In the genomic region with DNA sequence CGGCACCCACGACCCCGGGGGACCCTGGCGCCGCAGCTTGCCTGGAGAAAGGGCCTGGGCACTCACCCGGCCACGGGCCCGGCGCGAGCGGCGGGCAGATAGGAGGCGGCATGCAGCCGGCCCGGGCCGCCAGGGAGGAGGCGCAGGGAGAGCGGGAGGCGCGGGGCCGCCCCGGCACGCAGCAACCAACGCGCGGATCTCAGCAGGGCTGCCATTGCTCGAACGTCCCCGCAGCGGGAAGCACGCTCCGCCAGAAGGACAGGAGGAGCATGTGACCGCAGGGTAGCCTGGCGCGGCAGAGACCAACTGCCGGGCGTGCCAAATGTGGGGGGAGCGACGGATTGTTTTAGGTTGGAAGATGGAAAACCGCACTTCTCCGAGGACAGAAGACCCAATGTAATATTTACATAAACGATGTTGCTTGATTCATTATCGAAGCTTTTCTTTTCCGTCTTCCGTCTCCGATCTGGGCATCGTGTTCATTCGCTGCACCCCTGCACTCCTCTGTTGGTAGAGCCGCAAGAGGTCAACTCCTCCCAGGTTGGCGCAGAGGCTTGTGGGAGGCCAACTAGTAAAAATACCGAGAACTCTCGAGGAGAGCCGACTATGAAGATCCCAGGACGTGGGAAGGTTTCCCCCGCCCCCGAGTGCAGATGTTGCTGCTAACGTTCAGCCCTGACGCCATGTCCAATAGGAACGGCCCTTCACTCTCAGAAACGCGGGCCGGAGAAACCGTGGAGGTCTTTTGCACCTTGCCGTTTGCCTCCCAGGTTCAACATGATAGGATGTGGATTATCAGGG, we compare ENCODE assay signal across 1 cellular context.
TF ChIP-seq lines count a peak whose summit lies in the region.

A gene (minus strand): TSS at position 257 of the 801 bp plus-strand sequence. CDS start 42 bp downstream, at position 215.

TF ChIP-seq in WTC11, 78 proteins besides CTCF, POLR2A, EP300 and RAD21 (continued from another document and continues in another):
- TF ChIP-seq, protein P1, sequence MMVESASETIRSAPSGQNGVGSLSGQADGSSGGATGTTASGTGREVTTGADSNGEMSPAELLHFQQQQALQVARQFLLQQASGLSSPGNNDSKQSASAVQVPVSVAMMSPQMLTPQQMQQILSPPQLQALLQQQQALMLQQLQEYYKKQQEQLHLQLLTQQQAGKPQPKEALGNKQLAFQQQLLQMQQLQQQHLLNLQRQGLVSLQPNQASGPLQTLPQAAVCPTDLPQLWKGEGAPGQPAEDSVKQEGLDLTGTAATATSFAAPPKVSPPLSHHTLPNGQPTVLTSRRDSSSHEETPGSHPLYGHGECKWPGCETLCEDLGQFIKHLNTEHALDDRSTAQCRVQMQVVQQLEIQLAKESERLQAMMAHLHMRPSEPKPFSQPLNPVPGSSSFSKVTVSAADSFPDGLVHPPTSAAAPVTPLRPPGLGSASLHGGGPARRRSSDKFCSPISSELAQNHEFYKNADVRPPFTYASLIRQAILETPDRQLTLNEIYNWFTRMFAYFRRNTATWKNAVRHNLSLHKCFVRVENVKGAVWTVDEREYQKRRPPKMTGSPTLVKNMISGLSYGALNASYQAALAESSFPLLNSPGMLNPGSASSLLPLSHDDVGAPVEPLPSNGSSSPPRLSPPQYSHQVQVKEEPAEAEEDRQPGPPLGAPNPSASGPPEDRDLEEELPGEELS (CRISPR knock-in tag; IDR thresholded peaks at IDR 0.05), result peak; percentile 74
- TF ChIP-seq, protein P2, sequence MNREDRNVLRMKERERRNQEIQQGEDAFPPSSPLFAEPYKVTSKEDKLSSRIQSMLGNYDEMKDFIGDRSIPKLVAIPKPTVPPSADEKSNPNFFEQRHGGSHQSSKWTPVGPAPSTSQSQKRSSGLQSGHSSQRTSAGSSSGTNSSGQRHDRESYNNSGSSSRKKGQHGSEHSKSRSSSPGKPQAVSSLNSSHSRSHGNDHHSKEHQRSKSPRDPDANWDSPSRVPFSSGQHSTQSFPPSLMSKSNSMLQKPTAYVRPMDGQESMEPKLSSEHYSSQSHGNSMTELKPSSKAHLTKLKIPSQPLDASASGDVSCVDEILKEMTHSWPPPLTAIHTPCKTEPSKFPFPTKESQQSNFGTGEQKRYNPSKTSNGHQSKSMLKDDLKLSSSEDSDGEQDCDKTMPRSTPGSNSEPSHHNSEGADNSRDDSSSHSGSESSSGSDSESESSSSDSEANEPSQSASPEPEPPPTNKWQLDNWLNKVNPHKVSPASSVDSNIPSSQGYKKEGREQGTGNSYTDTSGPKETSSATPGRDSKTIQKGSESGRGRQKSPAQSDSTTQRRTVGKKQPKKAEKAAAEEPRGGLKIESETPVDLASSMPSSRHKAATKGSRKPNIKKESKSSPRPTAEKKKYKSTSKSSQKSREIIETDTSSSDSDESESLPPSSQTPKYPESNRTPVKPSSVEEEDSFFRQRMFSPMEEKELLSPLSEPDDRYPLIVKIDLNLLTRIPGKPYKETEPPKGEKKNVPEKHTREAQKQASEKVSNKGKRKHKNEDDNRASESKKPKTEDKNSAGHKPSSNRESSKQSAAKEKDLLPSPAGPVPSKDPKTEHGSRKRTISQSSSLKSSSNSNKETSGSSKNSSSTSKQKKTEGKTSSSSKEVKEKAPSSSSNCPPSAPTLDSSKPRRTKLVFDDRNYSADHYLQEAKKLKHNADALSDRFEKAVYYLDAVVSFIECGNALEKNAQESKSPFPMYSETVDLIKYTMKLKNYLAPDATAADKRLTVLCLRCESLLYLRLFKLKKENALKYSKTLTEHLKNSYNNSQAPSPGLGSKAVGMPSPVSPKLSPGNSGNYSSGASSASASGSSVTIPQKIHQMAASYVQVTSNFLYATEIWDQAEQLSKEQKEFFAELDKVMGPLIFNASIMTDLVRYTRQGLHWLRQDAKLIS (CRISPR knock-in tag; IDR thresholded peaks at IDR 0.05; ENCODE audit: borderline replicate concordance), result no peak
- TF ChIP-seq OVOL2 (CRISPR knock-in tag; IDR thresholded peaks at IDR 0.05; ENCODE audit: borderline replicate concordance) (no peak), TEAD4 (CRISPR knock-in tag; IDR thresholded peaks at IDR 0.05) (no peak), ZNF671 (CRISPR knock-in tag; IDR thresholded peaks at IDR 0.05) (no peak), ZNF423 (CRISPR knock-in tag; IDR thresholded peaks at IDR 0.05) (no peak), NFYB (CRISPR knock-in tag; conservative IDR thresholded peaks at IDR 0.05; ENCODE audit: low read depth) (no peak), SMAD4 (CRISPR knock-in tag; IDR thresholded peaks at IDR 0.05) (no peak), GABPB1 (CRISPR knock-in tag; IDR thresholded peaks at IDR 0.05) (peak; percentile 8; the same call in 1 of the 2 replicates), TP53 (CRISPR knock-in tag; IDR thresholded peaks at IDR 0.05) (no peak), ZNF263 (CRISPR knock-in tag; IDR thresholded peaks at IDR 0.05; ENCODE audit: low read depth) (no peak), ZNF121 (CRISPR knock-in tag; IDR thresholded peaks at IDR 0.05) (no peak; the same call in 1 of the 2 replicates), NFE2L1 (CRISPR knock-in tag; IDR thresholded peaks at IDR 0.05) (no peak), ZNF219 (CRISPR knock-in tag; IDR thresholded peaks at IDR 0.05; ENCODE audit: borderline replicate concordance) (no peak), TCF7 (CRISPR knock-in tag; IDR thresholded peaks at IDR 0.05; ENCODE audit: low read depth) (no peak), RORB (CRISPR knock-in tag; IDR thresholded peaks at IDR 0.05) (no peak), ELF4 (CRISPR knock-in tag; IDR thresholded peaks at IDR 0.05; ENCODE audit: low read depth) (no peak), ZNF416 (CRISPR knock-in tag; IDR thresholded peaks at IDR 0.05) (0 out of 2 replicates have a peak, but pooled peaks have one; percentile 69), KAT7 (CRISPR knock-in tag; IDR thresholded peaks at IDR 0.05; ENCODE audit: borderline replicate concordance) (0 out of 2 replicates have a peak, but pooled peaks have one; percentile 31), ZNF317 (CRISPR knock-in tag; IDR thresholded peaks at IDR 0.05; ENCODE audit: borderline replicate concordance, low read depth) (no peak), ETV6 (CRISPR knock-in tag; IDR thresholded peaks at IDR 0.05) (peak; percentile 86), GTF2I (CRISPR knock-in tag; conservative IDR thresholded peaks at IDR 0.05) (no peak), FOXK1 (CRISPR knock-in tag; IDR thresholded peaks at IDR 0.05) (peak; percentile 34; the same call in 1 of the 2 replicates), TEAD1 (CRISPR knock-in tag; IDR thresholded peaks at IDR 0.05) (no peak; the same call in 1 of the 2 replicates), JUN (CRISPR knock-in tag; IDR thresholded peaks at IDR 0.05) (no peak), RELA (CRISPR knock-in tag; IDR thresholded peaks at IDR 0.05; ENCODE audit: borderline replicate concordance) (no peak)
- TF ChIP-seq, protein P3, sequence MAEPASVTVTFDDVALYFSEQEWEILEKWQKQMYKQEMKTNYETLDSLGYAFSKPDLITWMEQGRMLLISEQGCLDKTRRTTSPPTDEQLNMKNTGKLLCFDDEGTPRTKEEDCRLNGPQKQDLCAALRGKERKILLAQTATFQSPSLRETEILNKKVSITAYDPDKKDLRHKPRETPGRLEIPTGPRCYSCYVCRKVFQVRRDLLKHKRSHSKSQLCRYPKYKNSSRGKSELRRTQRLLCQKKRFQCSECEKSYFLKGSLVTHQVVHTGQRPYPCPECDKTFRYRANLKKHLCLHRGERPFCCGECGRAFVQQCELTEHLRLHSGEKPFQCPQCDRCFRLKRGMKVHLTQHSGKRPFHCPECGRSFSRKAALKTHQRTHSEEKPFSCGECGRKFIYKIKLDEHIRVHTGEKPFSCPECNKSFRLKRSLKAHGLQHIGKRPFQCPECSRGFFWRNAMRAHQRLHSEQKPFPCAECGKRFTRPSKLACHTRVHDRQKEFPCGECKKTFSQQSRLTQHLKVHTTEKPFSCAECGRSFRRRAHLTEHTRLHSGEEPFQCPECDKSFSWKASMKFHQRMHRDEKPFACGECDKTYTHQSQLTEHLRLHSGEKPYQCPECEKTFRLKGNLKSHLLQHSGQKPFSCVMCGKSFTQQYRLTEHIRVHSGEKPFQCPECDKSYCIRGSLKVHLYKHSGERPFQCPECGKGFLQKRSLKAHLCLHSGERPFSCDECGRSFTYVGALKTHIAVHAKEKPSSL (CRISPR knock-in tag; conservative IDR thresholded peaks at IDR 0.05), result no peak
- TF ChIP-seq, protein P4, sequence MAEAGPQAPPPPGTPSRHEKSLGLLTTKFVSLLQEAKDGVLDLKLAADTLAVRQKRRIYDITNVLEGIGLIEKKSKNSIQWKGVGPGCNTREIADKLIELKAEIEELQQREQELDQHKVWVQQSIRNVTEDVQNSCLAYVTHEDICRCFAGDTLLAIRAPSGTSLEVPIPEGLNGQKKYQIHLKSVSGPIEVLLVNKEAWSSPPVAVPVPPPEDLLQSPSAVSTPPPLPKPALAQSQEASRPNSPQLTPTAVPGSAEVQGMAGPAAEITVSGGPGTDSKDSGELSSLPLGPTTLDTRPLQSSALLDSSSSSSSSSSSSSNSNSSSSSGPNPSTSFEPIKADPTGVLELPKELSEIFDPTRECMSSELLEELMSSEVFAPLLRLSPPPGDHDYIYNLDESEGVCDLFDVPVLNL (CRISPR knock-in tag; IDR thresholded peaks at IDR 0.05; ENCODE audit: borderline replicate concordance, low read depth), result no peak
- TF ChIP-seq, protein P5, sequence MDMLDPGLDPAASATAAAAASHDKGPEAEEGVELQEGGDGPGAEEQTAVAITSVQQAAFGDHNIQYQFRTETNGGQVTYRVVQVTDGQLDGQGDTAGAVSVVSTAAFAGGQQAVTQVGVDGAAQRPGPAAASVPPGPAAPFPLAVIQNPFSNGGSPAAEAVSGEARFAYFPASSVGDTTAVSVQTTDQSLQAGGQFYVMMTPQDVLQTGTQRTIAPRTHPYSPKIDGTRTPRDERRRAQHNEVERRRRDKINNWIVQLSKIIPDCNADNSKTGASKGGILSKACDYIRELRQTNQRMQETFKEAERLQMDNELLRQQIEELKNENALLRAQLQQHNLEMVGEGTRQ (CRISPR knock-in tag; IDR thresholded peaks at IDR 0.05), result peak; percentile 95
- TF ChIP-seq, protein P6, sequence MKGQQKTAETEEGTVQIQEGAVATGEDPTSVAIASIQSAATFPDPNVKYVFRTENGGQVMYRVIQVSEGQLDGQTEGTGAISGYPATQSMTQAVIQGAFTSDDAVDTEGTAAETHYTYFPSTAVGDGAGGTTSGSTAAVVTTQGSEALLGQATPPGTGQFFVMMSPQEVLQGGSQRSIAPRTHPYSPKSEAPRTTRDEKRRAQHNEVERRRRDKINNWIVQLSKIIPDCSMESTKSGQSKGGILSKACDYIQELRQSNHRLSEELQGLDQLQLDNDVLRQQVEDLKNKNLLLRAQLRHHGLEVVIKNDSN (CRISPR knock-in tag; IDR thresholded peaks at IDR 0.05), result peak; percentile 94
- TF ChIP-seq, protein P7, sequence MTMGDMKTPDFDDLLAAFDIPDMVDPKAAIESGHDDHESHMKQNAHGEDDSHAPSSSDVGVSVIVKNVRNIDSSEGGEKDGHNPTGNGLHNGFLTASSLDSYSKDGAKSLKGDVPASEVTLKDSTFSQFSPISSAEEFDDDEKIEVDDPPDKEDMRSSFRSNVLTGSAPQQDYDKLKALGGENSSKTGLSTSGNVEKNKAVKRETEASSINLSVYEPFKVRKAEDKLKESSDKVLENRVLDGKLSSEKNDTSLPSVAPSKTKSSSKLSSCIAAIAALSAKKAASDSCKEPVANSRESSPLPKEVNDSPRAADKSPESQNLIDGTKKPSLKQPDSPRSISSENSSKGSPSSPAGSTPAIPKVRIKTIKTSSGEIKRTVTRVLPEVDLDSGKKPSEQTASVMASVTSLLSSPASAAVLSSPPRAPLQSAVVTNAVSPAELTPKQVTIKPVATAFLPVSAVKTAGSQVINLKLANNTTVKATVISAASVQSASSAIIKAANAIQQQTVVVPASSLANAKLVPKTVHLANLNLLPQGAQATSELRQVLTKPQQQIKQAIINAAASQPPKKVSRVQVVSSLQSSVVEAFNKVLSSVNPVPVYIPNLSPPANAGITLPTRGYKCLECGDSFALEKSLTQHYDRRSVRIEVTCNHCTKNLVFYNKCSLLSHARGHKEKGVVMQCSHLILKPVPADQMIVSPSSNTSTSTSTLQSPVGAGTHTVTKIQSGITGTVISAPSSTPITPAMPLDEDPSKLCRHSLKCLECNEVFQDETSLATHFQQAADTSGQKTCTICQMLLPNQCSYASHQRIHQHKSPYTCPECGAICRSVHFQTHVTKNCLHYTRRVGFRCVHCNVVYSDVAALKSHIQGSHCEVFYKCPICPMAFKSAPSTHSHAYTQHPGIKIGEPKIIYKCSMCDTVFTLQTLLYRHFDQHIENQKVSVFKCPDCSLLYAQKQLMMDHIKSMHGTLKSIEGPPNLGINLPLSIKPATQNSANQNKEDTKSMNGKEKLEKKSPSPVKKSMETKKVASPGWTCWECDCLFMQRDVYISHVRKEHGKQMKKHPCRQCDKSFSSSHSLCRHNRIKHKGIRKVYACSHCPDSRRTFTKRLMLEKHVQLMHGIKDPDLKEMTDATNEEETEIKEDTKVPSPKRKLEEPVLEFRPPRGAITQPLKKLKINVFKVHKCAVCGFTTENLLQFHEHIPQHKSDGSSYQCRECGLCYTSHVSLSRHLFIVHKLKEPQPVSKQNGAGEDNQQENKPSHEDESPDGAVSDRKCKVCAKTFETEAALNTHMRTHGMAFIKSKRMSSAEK (CRISPR knock-in tag; IDR thresholded peaks at IDR 0.05; ENCODE audit: borderline replicate concordance), result no peak
- TF ChIP-seq, protein P8, sequence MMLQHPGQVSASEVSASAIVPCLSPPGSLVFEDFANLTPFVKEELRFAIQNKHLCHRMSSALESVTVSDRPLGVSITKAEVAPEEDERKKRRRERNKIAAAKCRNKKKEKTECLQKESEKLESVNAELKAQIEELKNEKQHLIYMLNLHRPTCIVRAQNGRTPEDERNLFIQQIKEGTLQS (CRISPR knock-in tag; conservative IDR thresholded peaks at IDR 0.05), result no peak
- TF ChIP-seq, protein P9, sequence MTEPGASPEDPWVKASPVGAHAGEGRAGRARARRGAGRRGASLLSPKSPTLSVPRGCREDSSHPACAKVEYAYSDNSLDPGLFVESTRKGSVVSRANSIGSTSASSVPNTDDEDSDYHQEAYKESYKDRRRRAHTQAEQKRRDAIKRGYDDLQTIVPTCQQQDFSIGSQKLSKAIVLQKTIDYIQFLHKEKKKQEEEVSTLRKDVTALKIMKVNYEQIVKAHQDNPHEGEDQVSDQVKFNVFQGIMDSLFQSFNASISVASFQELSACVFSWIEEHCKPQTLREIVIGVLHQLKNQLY (CRISPR knock-in tag; IDR thresholded peaks at IDR 0.05), result no peak
- TF ChIP-seq, protein P10, sequence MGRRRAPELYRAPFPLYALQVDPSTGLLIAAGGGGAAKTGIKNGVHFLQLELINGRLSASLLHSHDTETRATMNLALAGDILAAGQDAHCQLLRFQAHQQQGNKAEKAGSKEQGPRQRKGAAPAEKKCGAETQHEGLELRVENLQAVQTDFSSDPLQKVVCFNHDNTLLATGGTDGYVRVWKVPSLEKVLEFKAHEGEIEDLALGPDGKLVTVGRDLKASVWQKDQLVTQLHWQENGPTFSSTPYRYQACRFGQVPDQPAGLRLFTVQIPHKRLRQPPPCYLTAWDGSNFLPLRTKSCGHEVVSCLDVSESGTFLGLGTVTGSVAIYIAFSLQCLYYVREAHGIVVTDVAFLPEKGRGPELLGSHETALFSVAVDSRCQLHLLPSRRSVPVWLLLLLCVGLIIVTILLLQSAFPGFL (CRISPR knock-in tag; IDR thresholded peaks at IDR 0.05; ENCODE audit: borderline replicate concordance), result no peak
- TF ChIP-seq, protein P11, sequence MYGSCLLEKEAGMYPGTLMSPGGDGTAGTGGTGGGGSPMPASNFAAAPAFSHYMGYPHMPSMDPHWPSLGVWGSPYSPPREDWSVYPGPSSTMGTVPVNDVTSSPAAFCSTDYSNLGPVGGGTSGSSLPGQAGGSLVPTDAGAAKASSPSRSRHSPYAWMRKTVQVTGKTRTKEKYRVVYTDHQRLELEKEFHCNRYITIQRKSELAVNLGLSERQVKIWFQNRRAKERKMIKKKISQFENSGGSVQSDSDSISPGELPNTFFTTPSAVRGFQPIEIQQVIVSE (CRISPR knock-in tag; IDR thresholded peaks at IDR 0.05; ENCODE audit: borderline replicate concordance), result no peak
